In the genomic region with DNA sequence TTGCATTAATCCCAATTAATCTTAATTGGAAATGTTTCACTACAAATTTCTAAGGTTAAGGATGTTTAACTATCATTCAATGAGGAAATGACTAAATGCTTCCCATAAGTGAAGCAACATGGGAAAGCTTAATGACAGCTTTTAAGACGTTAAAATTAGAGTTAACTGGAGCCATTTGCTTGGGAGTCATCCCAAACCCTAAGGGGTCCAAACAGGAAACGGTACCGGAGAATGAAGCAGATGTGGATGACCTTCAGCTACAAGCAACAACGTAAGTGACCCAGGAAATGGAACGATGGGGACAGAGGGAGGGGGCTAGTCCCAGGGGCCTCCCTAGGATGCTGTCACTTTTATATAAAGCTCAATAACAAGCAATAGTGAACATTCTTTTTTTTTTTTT, we compare ENCODE assay signal across 13 cellular contexts.
DNase-seq lines count a peak whose midpoint lies in the region; ATAC-seq and TF ChIP-seq lines count a peak whose summit lies in the region.
"Had no signal": no experiment of that assay in that cellular context is flagged by ENCODE, and none has a peak within 500 bp of the region (broad histone marks: within the 10 kb centered on the region; RNA-seq: fewer than 3 reads in every experiment).

No MANE protein-coding gene starts in this region.

- H3K4me1 ChIP-seq in esophagus (ENCODE audit: control insufficient read depth in 2 of 2, insufficient read depth in 2 of 2, low read length in 1 of 2) (peaks cover 18 to 28% of the 10 kb centered on the region in 2 donors), upper lobe of right lung (peaks cover 73% of the 10 kb centered on the region)

- no peak overlapping the region for H3K4me3 Mint-ChIP-seq in activated naive CD8-positive, alpha-beta T cell
- no peak overlapping the region for H3K4me3 Mint-ChIP-seq in activated naive CD8-positive, alpha-beta T cell treated with anti-CD3 and anti-CD28 coated beads for 36 hours
- no peak overlapping the region for H3K4me3 Mint-ChIP-seq in natural killer cell
- H3K4me3 Mint-ChIP-seq: naive B cell had no signal

- no peak overlapping the region for H3K4me3 ChIP-seq in esophagus (ENCODE audit: low read depth in 1 of 2, low read length in 2 of 2)
- H3K4me3 ChIP-seq in upper lobe of right lung, result no peak overlapping the region

- H3K27ac ChIP-seq in esophagus (ENCODE audit: low read depth in 2 of 2, low read length in 1 of 2), result peak overlapping the region; percentile 62 to 74
- H3K27ac ChIP-seq in upper lobe of right lung, result peak overlapping the region; percentile 33
- H3K27ac ChIP-seq: epithelial cell of prostate had no signal

- H3K36me3 ChIP-seq in esophagus (ENCODE audit: control insufficient read depth in 2 of 2, insufficient read depth in 2 of 2, low read length in 1 of 2), result peaks cover 2 to 12% of the 10 kb centered on the region in 2 donors
- H3K36me3 ChIP-seq in upper lobe of right lung, result peaks cover 15% of the 10 kb centered on the region

- H3K27me3 Mint-ChIP-seq in activated naive CD8-positive, alpha-beta T cell, result no peaks in the 10 kb centered on the region
- H3K27me3 Mint-ChIP-seq in activated naive CD8-positive, alpha-beta T cell treated with anti-CD3 and anti-CD28 coated beads for 36 hours, result no peaks in the 10 kb centered on the region
- H3K27me3 Mint-ChIP-seq in natural killer cell (ENCODE audit: low read depth in 2 of 2), result no peaks in the 10 kb centered on the region
- H3K27me3 Mint-ChIP-seq: naive B cell had no signal

- TF ChIP-seq CTCF in natural killer cell (IDR thresholded peaks at IDR 0.05) (no peak), upper lobe of right lung (IDR thresholded peaks at IDR 0.05) (no peak)

- intact Hi-C loops in natural killer cell (cut with micrococcal nuclease), result no loop called here
- intact Hi-C loops in upper lobe of right lung (cut with DNase I), result no loop called here

- no peaks in the 10 kb centered on the region for H3K9me3 Mint-ChIP-seq in activated naive CD8-positive, alpha-beta T cell (ENCODE audit: low read depth)
- H3K9me3 Mint-ChIP-seq in activated naive CD8-positive, alpha-beta T cell treated with anti-CD3 and anti-CD28 coated beads for 36 hours, result no peaks in the 10 kb centered on the region
- H3K9me3 Mint-ChIP-seq in natural killer cell, result no peaks in the 10 kb centered on the region
- H3K9me3 Mint-ChIP-seq: naive B cell had no signal

- WGBS in esophagus, 2 donors, result 21 to 48% methylated on average over 5 of the region's 5 CpGs

- peaks cover 81% of the 10 kb centered on the region for H3K4me1 Mint-ChIP-seq in activated naive CD8-positive, alpha-beta T cell (ENCODE audit: low read depth)
- peaks cover 68% of the 10 kb centered on the region for H3K4me1 Mint-ChIP-seq in activated naive CD8-positive, alpha-beta T cell treated with anti-CD3 and anti-CD28 coated beads for 36 hours
- peaks cover 75 to 82% of the 10 kb centered on the region in 2 donors for H3K4me1 Mint-ChIP-seq in natural killer cell

- DNase-seq in activated naive CD8-positive, alpha-beta T cell treated with anti-CD3 and anti-CD28 coated beads for 36 hours, result no peak
- DNase-seq in natural killer cell (no peak), upper lobe of right lung (no peak), GM03348 (ENCODE audit: low spot score) (no peak)
- DNase-seq in activated CD4-positive, CD25-positive, alpha-beta regulatory T cell treated with anti-CD3 and anti-CD28 coated beads, Interleukin-2, amount 50 U/mL, for 72 hours, result no peak
- no peak for DNase-seq in stimulated activated CD4-positive, alpha-beta T cell treated with anti-CD3 and anti-CD28 coated beads, Interleukin-15, amount 100 ng/mL, for 24 hours
- DNase-seq: activated T-cell treated with anti-CD3 and anti-CD28 coated beads, Interleukin-2, amount 50 U/mL, for 48 hours; islet precursor cell; naive B cell; RPMI8226 had no signal

- H3K27ac Mint-ChIP-seq in activated naive CD8-positive, alpha-beta T cell, result peak overlapping the region; percentile 92
- H3K27ac Mint-ChIP-seq in activated naive CD8-positive, alpha-beta T cell treated with anti-CD3 and anti-CD28 coated beads for 36 hours, result no peak overlapping the region
- peak overlapping the region; percentile 48 to 86 for H3K27ac Mint-ChIP-seq in natural killer cell

- H3K9me3 ChIP-seq in esophagus (ENCODE audit: control insufficient read depth in 2 of 2, insufficient read depth in 1 of 2, low read depth in 1 of 2, low read length in 1 of 2) (no peaks in the 10 kb centered on the region), upper lobe of right lung (no peaks in the 10 kb centered on the region)

- H3K27me3 ChIP-seq in esophagus (ENCODE audit: control insufficient read depth in 1 of 2, insufficient read depth in 2 of 2, low read length in 2 of 2) (no peaks in the 10 kb centered on the region), upper lobe of right lung (no peaks in the 10 kb centered on the region)

- peaks cover 6% of the 10 kb centered on the region for H3K36me3 Mint-ChIP-seq in activated naive CD8-positive, alpha-beta T cell
- H3K36me3 Mint-ChIP-seq in activated naive CD8-positive, alpha-beta T cell treated with anti-CD3 and anti-CD28 coated beads for 36 hours, result peaks cover 24% of the 10 kb centered on the region
- H3K36me3 Mint-ChIP-seq in natural killer cell, result peaks cover 8% of the 10 kb centered on the region

- no peak for ATAC-seq in natural killer cell
- ATAC-seq in upper lobe of right lung, result no peak
